ENCODE assay signal across 1 cellular context in the genomic region with DNA sequence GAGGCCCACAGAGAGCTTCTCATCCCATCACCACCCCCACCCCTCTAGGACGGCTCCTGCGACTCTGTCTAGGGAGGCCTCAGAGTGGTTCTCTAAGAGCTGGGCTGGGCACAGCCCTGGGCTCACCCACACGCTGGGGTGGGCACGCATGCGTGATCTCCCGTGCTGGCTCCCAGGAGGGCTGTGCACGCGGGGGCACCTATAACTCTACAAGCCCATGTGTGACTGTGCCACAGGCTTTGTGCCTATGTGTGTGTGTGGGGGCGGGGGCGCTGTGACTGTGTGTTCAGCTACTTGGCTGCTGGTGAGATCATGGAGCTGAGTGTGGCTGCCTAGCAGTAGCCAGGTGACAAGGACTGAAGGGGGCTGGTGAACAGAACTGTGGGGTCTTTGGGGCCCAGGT.
TF ChIP-seq lines count a peak whose summit lies in the region.

No MANE protein-coding gene starts in this region.

TF ChIP-seq in HepG2, 621 proteins besides CTCF, POLR2A, EP300 and RAD21:
- TF ChIP-seq ZNF678 (CRISPR knock-in tag; IDR thresholded peaks at IDR 0.05) (no peak), HNRNPL (IDR thresholded peaks at IDR 0.05; ENCODE audit: low read depth, low read length) (0 out of 2 replicates have a peak, but pooled peaks have one; percentile 48), STAG1 (CRISPR knock-in tag; IDR thresholded peaks at IDR 0.05) (peak; percentile 38; the same call in 1 of the 2 replicates), ZFP62 (CRISPR knock-in tag; IDR thresholded peaks at IDR 0.05) (no peak), GATAD1 (CRISPR knock-in tag; IDR thresholded peaks at IDR 0.05) (no peak)
